In the genomic region with DNA sequence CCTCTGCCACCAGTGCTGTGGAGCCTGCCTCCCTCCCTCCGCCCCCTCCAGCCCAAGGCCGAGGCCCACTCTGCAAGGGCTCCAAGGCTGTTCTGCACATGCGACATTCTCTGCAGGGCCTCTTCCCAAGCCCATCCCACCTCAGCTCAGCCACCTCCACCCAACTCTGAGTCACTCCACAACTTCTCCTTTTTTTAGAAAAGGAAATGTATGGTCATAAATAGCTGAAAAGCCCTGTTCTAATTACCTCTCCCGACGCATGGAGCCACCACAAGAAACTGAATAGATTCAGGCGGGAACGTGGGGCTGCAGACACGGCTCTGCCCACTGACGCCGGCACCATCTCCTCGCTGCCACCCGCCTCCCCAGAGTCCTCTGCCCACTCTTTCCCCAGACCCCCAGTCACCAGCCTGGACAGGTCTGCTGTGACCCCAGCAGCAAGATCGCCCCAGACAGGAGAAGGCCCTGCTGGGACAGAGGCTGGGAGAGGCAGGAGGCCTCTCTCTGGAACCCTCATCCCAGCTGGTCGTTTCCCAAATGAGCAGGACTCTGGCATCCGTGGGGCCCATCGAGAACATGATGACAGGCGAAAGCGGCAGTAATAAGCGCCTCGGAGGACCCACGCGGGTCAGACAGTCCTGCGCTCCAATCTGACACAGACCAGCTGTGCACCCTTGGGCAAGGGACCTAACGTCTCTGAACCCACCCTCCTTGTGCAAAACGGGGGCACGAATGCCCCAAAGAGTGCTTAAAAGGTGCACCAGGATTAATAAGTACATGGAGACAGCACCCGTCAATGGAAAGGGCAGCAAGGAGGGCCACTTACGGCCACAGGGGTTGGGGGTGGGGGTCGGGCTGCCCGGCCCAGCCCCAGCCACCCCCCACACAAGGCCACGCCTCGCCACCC, we compare ENCODE assay signal across 8 cellular contexts.
DNase-seq lines count a peak whose midpoint lies in the region; TF ChIP-seq lines count a peak whose summit lies in the region.

No MANE protein-coding gene starts in this region.

- DNase-seq in GM04504 (ENCODE audit: low read depth) (peak; percentile 69), RPMI7951 (ENCODE audit: low read depth) (peak; percentile 63), fibroblast of mammary gland (ENCODE audit: low read depth) (peak; percentile 92), occipital lobe (lab: John Stamatoyannopoulos, UW) (peak; percentile 48), NCI-H446 treated with DMSO at 0.1 percent for 48 hours (lab: John Stamatoyannopoulos, UW) (no peak), kidney tubule cell (ENCODE audit: low spot score) (no peak), NCI-H524 (lab: John Stamatoyannopoulos, UW) (no peak), NCI-H1105 treated with DMSO at 0.1 percent for 48 hours (lab: John Stamatoyannopoulos, UW) (no peak)

- TF ChIP-seq CTCF in fibroblast of mammary gland (conservative IDR thresholded peaks at IDR 0.05; ENCODE audit: control insufficient read depth, insufficient read depth, low read depth, low read length) = no peak

- no peak overlapping the region for H3K4me3 ChIP-seq in fibroblast of mammary gland (ENCODE audit: control insufficient read depth, low read depth, low read length)

Comparison
In these comparisons a context has a peak if more than half of its experiments do, and no peak if none do; other contexts are left out.
1. DNase-seq: peak in GM04504 (single experiment), RPMI7951 (single experiment), fibroblast of mammary gland (single experiment) and occipital lobe (single experiment); none in NCI-H446 treated with DMSO at 0.1 percent for 48 hours (single experiment), kidney tubule cell (single experiment), NCI-H524 (0 of 2) and NCI-H1105 treated with DMSO at 0.1 percent for 48 hours (single experiment).